9 cellular contexts compared by ENCODE assay signal in the genomic region with DNA sequence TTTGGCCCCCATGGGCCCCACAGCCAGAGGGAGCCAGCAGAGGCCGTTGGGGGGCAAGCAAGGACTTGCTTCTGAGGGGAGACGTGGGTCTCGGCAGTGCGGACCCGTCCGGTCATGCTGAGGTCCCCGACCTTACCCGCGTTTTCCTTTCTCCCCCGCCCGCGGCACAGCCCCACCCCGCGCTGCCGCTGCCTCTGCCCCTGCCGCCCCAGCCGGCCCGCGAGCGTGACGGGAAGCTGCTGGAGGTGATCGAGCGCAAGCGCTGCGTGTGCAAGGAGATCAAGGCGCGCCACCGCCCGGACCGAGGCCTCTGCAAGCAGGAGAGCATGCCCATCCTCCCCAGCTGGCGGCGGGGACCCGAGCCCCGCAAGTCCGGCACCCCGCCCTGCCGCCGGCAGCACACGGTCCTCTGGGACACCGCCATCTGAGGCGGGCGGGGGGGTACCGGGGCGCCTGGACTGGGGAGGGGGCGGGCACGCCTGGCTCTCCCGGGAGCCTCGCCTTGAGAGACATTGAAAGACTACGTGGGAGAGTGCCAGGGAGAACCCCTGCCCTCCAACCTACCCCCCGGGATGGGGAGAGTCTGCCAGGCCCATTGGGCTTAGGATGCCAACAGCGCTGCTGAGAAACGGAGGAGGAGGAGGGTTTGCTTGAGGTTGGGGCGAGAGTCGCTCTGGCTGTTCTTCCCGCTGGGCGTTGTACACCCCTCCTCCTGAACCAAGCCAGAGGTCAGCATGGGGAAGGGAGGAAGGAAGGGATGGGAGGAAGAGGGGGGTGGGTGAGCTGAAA. TPM values are rescaled to one million over a fixed set of nuclear protein-coding genes. Genes with fewer than 3 reads are reported as not detected.
DNase-seq lines count a peak whose midpoint lies in the region; ATAC-seq and TF ChIP-seq lines count a peak whose summit lies in the region.
"Had no signal": no experiment of that assay in that cellular context is flagged by ENCODE, and none has a peak within 500 bp of the region (broad histone marks: within the 10 kb centered on the region; RNA-seq: fewer than 3 reads in every experiment).

No MANE protein-coding gene starts in this region.

- CTCF ChIA-PET in PC-9 (lab: Charles Lee) = no interaction called here

- H3K4me1 ChIP-seq in DOHH2 (ENCODE audit: control insufficient read depth, low read length) (peaks cover 25% of the 10 kb centered on the region), PC-9 (replicated peaks; ENCODE audit: insufficient read depth) (no peaks in the 10 kb centered on the region), iPS-15b (ENCODE audit: control insufficient read depth, insufficient read depth, low read length) (peaks cover 2% of the 10 kb centered on the region)
- H3K4me1 ChIP-seq: HAP-1 had no signal

- TF ChIP-seq CTCF in DOHH2 (IDR thresholded peaks at IDR 0.05; ENCODE audit: low read depth, low read length, poor library complexity, severe bottlenecking) = peak; percentile 13
- TF ChIP-seq CTCF in PC-9 (conservative IDR thresholded peaks at IDR 0.05) = no peak

- no peaks in the 10 kb centered on the region for H3F3A ChIP-seq in DOHH2 (ENCODE audit: control insufficient read depth, insufficient read depth)
- peaks cover 11% of the 10 kb centered on the region; the same call in 1 of the 2 replicates for H3F3A ChIP-seq in PC-9 (ENCODE audit: insufficient read depth, low read depth)

- H3K4me3 Mint-ChIP-seq in activated naive CD8-positive, alpha-beta T cell treated with anti-CD3 and anti-CD28 coated beads, Interleukin-2, amount 50 U/mL, for 24 hours = peak overlapping the region; percentile 61

- H3K9me2 ChIP-seq in DOHH2 (replicated peaks; ENCODE audit: control insufficient read depth, low read length) = no peaks in the 10 kb centered on the region
- no peaks in the 10 kb centered on the region for H3K9me2 ChIP-seq in PC-9 (ENCODE audit: insufficient read depth)

- H3K27me3 ChIP-seq in DOHH2 (ENCODE audit: control insufficient read depth, low read length) (peaks cover 67% of the 10 kb centered on the region), PC-9 (ENCODE audit: insufficient read depth, low read depth) (no peaks in the 10 kb centered on the region), iPS-15b (ENCODE audit: control insufficient read depth, insufficient read depth, low read length) (no peaks in the 10 kb centered on the region)

- no peaks in the 10 kb centered on the region for H3K9me3 Mint-ChIP-seq in activated naive CD8-positive, alpha-beta T cell treated with anti-CD3 and anti-CD28 coated beads, Interleukin-2, amount 50 U/mL, for 24 hours

- no peaks in the 10 kb centered on the region for H4K20me1 ChIP-seq in DOHH2 (ENCODE audit: control insufficient read depth, insufficient read depth, low read depth, low read length)
- no peaks in the 10 kb centered on the region for H4K20me1 ChIP-seq in PC-9 (ENCODE audit: insufficient read depth)

- POLR2A ChIA-PET in PC-9 (lab: Charles Lee; ENCODE audit: unreplicated experiment) = interaction anchor here (0.6 kb wide), 1 partner anchor 117 kb away, joined by 7 read pairs; no protein-coding TSS in a partner anchor

- H3K4me2 ChIP-seq in DOHH2 (ENCODE audit: low read length) = peak overlapping the region; percentile 48
- peak overlapping the region; percentile 40; the same call in 1 of the 2 replicates for H3K4me2 ChIP-seq in PC-9

- H3K4me3 ChIP-seq in DOHH2 (ENCODE audit: low read length) = peak overlapping the region; percentile 47
- H3K4me3 ChIP-seq in PC-9 = peak overlapping the region; percentile 21; the same call in 1 of the 2 replicates
- H3K4me3 ChIP-seq in iPS-15b (ENCODE audit: low read depth, low read length) = peak overlapping the region; percentile 70
- H3K4me3 ChIP-seq: HAP-1 had no signal

- H3K79me2 ChIP-seq in DOHH2 (ENCODE audit: control insufficient read depth, low read length) (no peaks in the 10 kb centered on the region), PC-9 (ENCODE audit: low read depth) (no peaks in the 10 kb centered on the region)

- no peaks in the 10 kb centered on the region for H3K9me3 ChIP-seq in DOHH2 (ENCODE audit: control insufficient read depth, insufficient read depth, low read length)
- H3K9me3 ChIP-seq in PC-9 (ENCODE audit: insufficient read depth, low read depth) = no peaks in the 10 kb centered on the region
- no peaks in the 10 kb centered on the region for H3K9me3 ChIP-seq in iPS-15b (ENCODE audit: control insufficient read depth, insufficient read depth, low read length)
- H3K9me3 ChIP-seq: HAP-1 had no signal

- intact Hi-C loops in PC-9 (cut with micrococcal nuclease; ENCODE audit: unreplicated experiment) = no loop called here

- DNase-seq in PC-9 (peak in 1 of 2 experiments; percentile 33), GM19238 (ENCODE audit: insufficient read length, low spot score) (no peak), NCI-H128 (lab: John Stamatoyannopoulos, UW; ENCODE audit: unreplicated experiment) (no peak)
- peak; percentile 69 for DNase-seq in activated naive CD8-positive, alpha-beta T cell treated with anti-CD3 and anti-CD28 coated beads, Interleukin-2, amount 50 U/mL, for 24 hours
- DNase-seq in stimulated activated CD4-positive, alpha-beta T cell treated with anti-CD3 and anti-CD28 coated beads, Interleukin-12 subunit alpha, Interleukin-12 subunit beta, amount 100 ng/mL, for 24 hours (ENCODE audit: low read depth in 2 of 2) = peak; percentile 37 to 45

- peaks cover 9% of the 10 kb centered on the region for H3K4me1 Mint-ChIP-seq in activated naive CD8-positive, alpha-beta T cell treated with anti-CD3 and anti-CD28 coated beads, Interleukin-2, amount 50 U/mL, for 24 hours

- no peak overlapping the region for H3K27ac ChIP-seq in DOHH2 (ENCODE audit: low read depth, low read length)
- H3K27ac ChIP-seq in PC-9 = no peak overlapping the region

- no peak overlapping the region for H2AFZ ChIP-seq in PC-9

- no TSS peak for BruUV-seq in PC-9 (replicated peaks; lab: Mats Ljungman, UMichigan)

- peak; percentile 58 for ATAC-seq in activated naive CD8-positive, alpha-beta T cell treated with anti-CD3 and anti-CD28 coated beads, Interleukin-2, amount 50 U/mL, for 24 hours
- no peak for ATAC-seq in GM18511 (IDR thresholded peaks at IDR 0.05; ENCODE audit: unreplicated experiment)

- peaks cover 13% of the 10 kb centered on the region for H3K27me3 Mint-ChIP-seq in activated naive CD8-positive, alpha-beta T cell treated with anti-CD3 and anti-CD28 coated beads, Interleukin-2, amount 50 U/mL, for 24 hours

- no peak overlapping the region for H3K27ac Mint-ChIP-seq in activated naive CD8-positive, alpha-beta T cell treated with anti-CD3 and anti-CD28 coated beads, Interleukin-2, amount 50 U/mL, for 24 hours

- no peaks in the 10 kb centered on the region for H3K36me3 ChIP-seq in DOHH2 (ENCODE audit: control insufficient read depth, low read length)
- no peaks in the 10 kb centered on the region for H3K36me3 ChIP-seq in PC-9 (ENCODE audit: low read depth)
- H3K36me3 ChIP-seq in iPS-15b (ENCODE audit: control insufficient read depth, insufficient read depth, low read length) = peaks cover 3% of the 10 kb centered on the region
- H3K36me3 ChIP-seq: HAP-1 had no signal

- H3K9ac ChIP-seq in iPS-15b (ENCODE audit: low read depth, low read length) = peak overlapping the region; percentile 26

- H3K36me3 Mint-ChIP-seq in activated naive CD8-positive, alpha-beta T cell treated with anti-CD3 and anti-CD28 coated beads, Interleukin-2, amount 50 U/mL, for 24 hours (ENCODE audit: low read depth) = no peaks in the 10 kb centered on the region

RNA-seq across cellular contexts. Expression of a gene that starts 9.9 kb away (rescaled TPM):
- 1.3 and 1.9 TPM in 2 replicates for total RNA-seq in PC-9 (2021)

RNA-seq across cellular contexts. Expression of a gene that starts 14.7 kb away (rescaled TPM):
- total RNA-seq in PC-9 (2021) = 68.8 and 79.8 TPM in 2 replicates

RNA-seq across cellular contexts. Expression of a gene that starts 29.6 kb away (rescaled TPM):
- 1.4 and 4.2 TPM in 2 replicates for total RNA-seq in PC-9 (2021)

RNA-seq across cellular contexts. Expression of a gene that starts 45.3 kb away (rescaled TPM):
- total RNA-seq in PC-9 (2021) = 30.4 and 35.2 TPM in 2 replicates

RNA-seq across cellular contexts. Expression of a gene that starts 57.4 kb away (rescaled TPM):
- total RNA-seq in PC-9 (2021) = 49.1 and 67.6 TPM in 2 replicates

Comparison
In these comparisons a context has a peak if more than half of its experiments do, and no peak if none do; other contexts are left out.
1. DNase-seq: peak in activated naive CD8-positive, alpha-beta T cell treated with anti-CD3 and anti-CD28 coated beads, Interleukin-2, amount 50 U/mL, for 24 hours (single experiment) and stimulated activated CD4-positive, alpha-beta T cell treated with anti-CD3 and anti-CD28 coated beads, Interleukin-12 subunit alpha, Interleukin-12 subunit beta, amount 100 ng/mL, for 24 hours (2 of 2); none in GM19238 (single experiment) and NCI-H128 (single experiment).
2. Peak in every context shown above with its lines, with median percentiles within 50 percentile points of each other: H3K4me3 ChIP-seq.